Comparison of ENCODE assay signal across 22 cellular contexts in the genomic region with DNA sequence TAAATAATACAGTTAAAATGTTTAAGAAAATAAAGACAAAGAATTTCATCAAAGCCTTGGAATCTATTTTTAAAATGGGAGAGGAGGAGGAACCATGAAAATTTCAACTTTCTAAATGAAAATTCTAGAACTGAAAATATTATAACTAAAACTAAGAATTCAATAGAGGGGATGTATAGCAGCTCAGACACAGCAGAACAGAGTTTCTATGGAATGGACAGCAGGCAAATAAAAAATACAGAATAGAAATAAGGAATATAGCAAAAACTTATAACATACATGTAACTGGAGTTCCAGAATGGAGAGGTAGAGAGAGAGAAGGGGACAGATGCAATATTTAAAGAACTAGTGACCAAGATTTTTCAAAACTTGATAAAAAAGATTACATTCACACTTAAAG. TPM values are rescaled to one million over a fixed set of nuclear protein-coding genes. Genes with fewer than 3 reads are reported as not detected.
"Had no signal": no experiment of that assay in that cellular context is flagged by ENCODE, and none has a peak within 500 bp of the region (broad histone marks: within the 10 kb centered on the region; RNA-seq: fewer than 3 reads in every experiment).

No MANE protein-coding gene starts in this region.

- H3K9me3 ChIP-seq: ovary, thyroid gland had no signal

- H3K27ac ChIP-seq: left ventricle myocardium inferior, ovary, psoas muscle, right atrium auricular region, spleen, thyroid gland had no signal

- H3K4me3 ChIP-seq: left ventricle myocardium inferior, ovary, psoas muscle, right atrium auricular region, spleen, thyroid gland had no signal

- DNase-seq: activated CD4-positive, alpha-beta T cell treated with anti-CD3 and anti-CD28 coated beads, Interleukin-2, amount 50 U/mL, for 4 hours; activated CD8-positive, alpha-beta memory T cell treated with anti-CD3 and anti-CD28 coated beads, Interleukin-2, amount 50 U/mL, for 48 hours; activated naive CD4-positive, alpha-beta T cell treated with Interleukin-2 at 50 U/mL for 16 hours; activated naive CD8-positive, alpha-beta T cell treated with anti-CD3 and anti-CD28 coated beads for 36 hours; activated T-cell treated with anti-CD3 and anti-CD28 coated beads, Interleukin-2, amount 50 U/mL, for 4 hours; cerebellar nuclear complex; cortex of kidney; kidney glomerular epithelial cell; left ventricle myocardium inferior; midbrain; ovary; psoas muscle; spleen; stimulated activated CD4-positive, alpha-beta T cell treated with anti-CD3 and anti-CD28 coated beads, Interleukin-4, amount 100 ng/mL, for 4 hours; stimulated activated naive CD8-positive, alpha-beta T cell treated with anti-CD3 and anti-CD28 coated beads, Interleukin-15, Interleukin-2, amounts not matched to agents 100 U/mL and 50 U/mL, for 24 hours; T1000; thyroid gland had no signal

- H3K27ac Mint-ChIP-seq: activated naive CD8-positive, alpha-beta T cell treated with anti-CD3 and anti-CD28 coated beads for 36 hours; activated T-helper 2 cell treated with anti-CD3 and anti-CD28 coated beads, Interferon-gamma antibody, Interleukin-2, Interleukin-4, amounts not matched to agents 10 μg/mL and 5 μg/mL and 100 μg/mL, durations not matched to agents 14 hours and 24 hours and 36 hours; T-helper 1 cell treated with Interleukin-12 subunit alpha and Interleukin-12 subunit beta and Interleukin-4 antibody, amounts not matched to agents 30 μg/mL and 1 μg/mL, for 36 hours; WTC11 had no signal

- H3K4me1 ChIP-seq: psoas muscle had no signal

- H3K36me3 ChIP-seq: left ventricle myocardium inferior, ovary, right atrium auricular region, thyroid gland had no signal

- H3K4me3 Mint-ChIP-seq: activated naive CD8-positive, alpha-beta T cell treated with anti-CD3 and anti-CD28 coated beads for 36 hours; activated T-cell treated with anti-CD3 and anti-CD28 coated beads, Interleukin-2, amount 50 U/mL, for 4 hours; T-helper 1 cell treated with Interleukin-12 subunit alpha and Interleukin-12 subunit beta and Interleukin-4 antibody, amounts not matched to agents 30 μg/mL and 1 μg/mL, for 36 hours had no signal

- ATAC-seq: activated T-cell treated with anti-CD3 and anti-CD28 coated beads, Interleukin-2, amount 50 U/mL, for 4 hours; psoas muscle; stimulated activated naive CD8-positive, alpha-beta T cell treated with anti-CD3 and anti-CD28 coated beads, Interleukin-15, Interleukin-2, amounts not matched to agents 100 U/mL and 50 U/mL, for 24 hours; WTC11 had no signal

RNA-seq across cellular contexts. Expression of a gene that starts 1.4 kb away (rescaled TPM):
- total RNA-seq: activated CD8-positive, alpha-beta memory T cell treated with anti-CD3 and anti-CD28 coated beads for 36 hours; activated T-helper 2 cell treated with anti-CD3 and anti-CD28 coated beads, Interferon-gamma antibody, Interleukin-2, Interleukin-4, amounts not matched to agents 10 μg/mL and 5 μg/mL and 100 μg/mL, durations not matched to agents 14 hours and 24 hours and 36 hours had no signal
